Comparison of ENCODE assay signal across 9 cellular contexts in genomic region chr5:10351882-10352395, GRCh38. TPM values are rescaled to one million over a fixed set of nuclear protein-coding genes. Genes with fewer than 3 reads are reported as not detected.
A peak's percentile ranks its signal among the peaks of the same experiment; 100 is the strongest.
DNase-seq lines count a peak whose midpoint lies in the region; ATAC-seq, FAIRE-seq and TF ChIP-seq lines count a peak whose summit lies in the region.
"Had no signal": no experiment of that assay in that cellular context is flagged by ENCODE, and none has a peak within 500 bp of the region (broad histone marks: within the 10 kb centered on the region; RNA-seq: fewer than 3 reads in every experiment).

No MANE protein-coding gene starts in this region.

- TF ChIP-seq CTCF in A549 (IDR thresholded peaks at IDR 0.05) (no peak), mesothelial cell of epicardium (IDR thresholded peaks at IDR 0.05; ENCODE audit: unreplicated experiment) (no peak), foreskin fibroblast (IDR thresholded peaks at IDR 0.05; ENCODE audit: low read depth, low read length) (no peak)

- H3K4me3 ChIP-seq in A549 (no peak overlapping the region), GM23248 (peak overlapping the region; percentile 96; the same call in 1 of the 2 replicates), foreskin fibroblast (ENCODE audit: low read depth in 1 of 2, low read length in 2 of 2) (peak overlapping the region in 1 of 2 donors; percentile 77)

- WGBS in A549 (ENCODE audit: missing lambda C conversion rate) = 91% methylated on average over 12 of the region's 12 CpGs
- 80 to 84% methylated on average over 12 of the region's 12 CpGs for WGBS in GM23248 (ENCODE audit: low coverage in 1 of 2, low lambda C conversion rate in 2 of 2, missing lambda C conversion rate in 2 of 2), 2 experiments

- no peak for TF ChIP-seq RAD21 in A549 (conservative IDR thresholded peaks at IDR 0.05 in 1 of 2, IDR thresholded peaks at IDR 0.05 in 1 of 2)

- H3K27ac ChIP-seq in A549 = no peak overlapping the region
- peak overlapping the region; percentile 93 for H3K27ac ChIP-seq in GM23248

- H3F3A ChIP-seq in GM23248 (ENCODE audit: insufficient read depth) = peaks cover 25% of the 10 kb centered on the region

- peak overlapping the region; percentile 91 for H3K4me3 Mint-ChIP-seq in activated naive CD8-positive, alpha-beta T cell treated with anti-CD3 and anti-CD28 coated beads for 36 hours
- H3K4me3 Mint-ChIP-seq in mesothelial cell of epicardium = peak overlapping the region; percentile 87

- H2AFZ ChIP-seq in GM23248 = no peak overlapping the region

- H4K20me1 ChIP-seq in GM23248 (ENCODE audit: insufficient read depth) = peaks cover 6% of the 10 kb centered on the region; the same call in 1 of the 2 replicates

- POLR2A ChIA-PET in A549 (lab: Yijun Ruan, JAX) = no interaction called here

- DNase-seq in A549 (ENCODE audit: low read depth in 1 of 2, low spot score in 1 of 2) (no peak), GM23248 (no peak), mesothelial cell of epicardium (ENCODE audit: low spot score in 2 of 2, unreplicated experiment in 2 of 2) (no peak), foreskin fibroblast (no peak), 8988T (no peak), D341Med (ENCODE audit: low spot score) (no peak)
- DNase-seq in activated naive CD8-positive, alpha-beta T cell treated with anti-CD3 and anti-CD28 coated beads for 36 hours = no peak
- DNase-seq: NCI-H774 had no signal

- H3K9me3 ChIP-seq in A549 (no peaks in the 10 kb centered on the region), GM23248 (ENCODE audit: low read depth) (no peaks in the 10 kb centered on the region)

- no peak for TF ChIP-seq EP300 in A549 (IDR thresholded peaks at IDR 0.05)

- no peaks in the 10 kb centered on the region for H3K27me3 ChIP-seq in GM23248 (replicated peaks; ENCODE audit: insufficient read depth)

- H3K4me1 ChIP-seq in A549 (peaks cover 17% of the 10 kb centered on the region; the same call in 2 of the 3 replicates), GM23248 (ENCODE audit: insufficient read depth) (peaks cover 21% of the 10 kb centered on the region)

- TF ChIP-seq POLR2A in A549 (IDR thresholded peaks at IDR 0.05; ENCODE audit: low read length) = no peak

- H3K36me3 Mint-ChIP-seq in activated naive CD8-positive, alpha-beta T cell treated with anti-CD3 and anti-CD28 coated beads for 36 hours = peaks cover 7% of the 10 kb centered on the region
- H3K36me3 Mint-ChIP-seq in mesothelial cell of epicardium = no peaks in the 10 kb centered on the region

- no peaks in the 10 kb centered on the region for H3K9me3 Mint-ChIP-seq in activated naive CD8-positive, alpha-beta T cell treated with anti-CD3 and anti-CD28 coated beads for 36 hours
- no peaks in the 10 kb centered on the region for H3K9me3 Mint-ChIP-seq in mesothelial cell of epicardium

- no peak for FAIRE-seq in A549 (lab: Jason Lieb, UNC)

- no peak overlapping the region; the same call in 1 of the 2 replicates for H3K9ac ChIP-seq in GM23248

- H3K27ac Mint-ChIP-seq in activated naive CD8-positive, alpha-beta T cell treated with anti-CD3 and anti-CD28 coated beads for 36 hours = peak overlapping the region; percentile 97
- peak overlapping the region; percentile 99 for H3K27ac Mint-ChIP-seq in mesothelial cell of epicardium

- peaks cover 23% of the 10 kb centered on the region for H3K4me1 Mint-ChIP-seq in activated naive CD8-positive, alpha-beta T cell treated with anti-CD3 and anti-CD28 coated beads for 36 hours
- H3K4me1 Mint-ChIP-seq in mesothelial cell of epicardium = peaks cover 29% of the 10 kb centered on the region

- H3K9me2 ChIP-seq in GM23248 (ENCODE audit: insufficient read depth) = no peaks in the 10 kb centered on the region

- H3K4me2 ChIP-seq in A549 (peak overlapping the region; percentile 94), GM23248 (ENCODE audit: unreplicated experiment) (no peak overlapping the region)

- CTCF ChIA-PET in A549 (lab: Yijun Ruan, JAX) = no interaction called here

- ATAC-seq in A549 (no peak), GM21528 (IDR thresholded peaks at IDR 0.05; ENCODE audit: low FRiP score, unreplicated experiment) (no peak)

- no peaks in the 10 kb centered on the region for H3K27me3 Mint-ChIP-seq in activated naive CD8-positive, alpha-beta T cell treated with anti-CD3 and anti-CD28 coated beads for 36 hours
- H3K27me3 Mint-ChIP-seq in mesothelial cell of epicardium (ENCODE audit: low read depth) = no peaks in the 10 kb centered on the region

- in situ Hi-C loops in GM23248 (cut with MboI) = no loop called here

- peaks cover 35% of the 10 kb centered on the region for H3K79me2 ChIP-seq in GM23248 (ENCODE audit: insufficient read depth)

- H3K36me3 ChIP-seq in GM23248 (ENCODE audit: low read depth) = no peaks in the 10 kb centered on the region

TF ChIP-seq in A549, 52 proteins besides CTCF, POLR2A, EP300 and RAD21:
- TF ChIP-seq FOXS1 (CRISPR knock-in tag; IDR thresholded peaks at IDR 0.05) = no peak
- no peak for TF ChIP-seq REST (IDR thresholded peaks at IDR 0.05)
- TF ChIP-seq PBX3 (IDR thresholded peaks at IDR 0.05) = no peak
- no peak for TF ChIP-seq CBX8 (IDR thresholded peaks at IDR 0.05)
- no peak for TF ChIP-seq RNF2 (IDR thresholded peaks at IDR 0.05; ENCODE audit: borderline replicate concordance, low read depth)
- no peak for TF ChIP-seq CBX2 (IDR thresholded peaks at IDR 0.05; ENCODE audit: borderline replicate concordance, low read depth)
- TF ChIP-seq NPAS2 (CRISPR knock-in tag; IDR thresholded peaks at IDR 0.05; ENCODE audit: borderline replicate concordance) = no peak

RNA-seq across cellular contexts. Expression of gene MARCHF6, which starts 1.6 kb away (rescaled TPM):
- polyA plus RNA-seq in A549 (2011; rRNA removed) (104 and 119 TPM in 2 replicates), A549 (2017; fragmentation: RNase III; extraction: RNeasy Plus Mini Kit Qiagen cat#74134 plus additional on column Dnase treatment) (47.5 to 50.4 TPM (median 48.7 TPM) in 3 replicates), GM23248 (2016; fragmentation: Nextera tagmentation; extraction: Ambion mirVana) (97.5 and 105 TPM in 2 replicates)
- 26.3 and 32.0 TPM in 2 replicates for polyA plus RNA-seq in A549 (2012; cell fraction: cytosol; rRNA removed)
- polyA plus RNA-seq in A549 (2012; cell fraction: nucleus; rRNA removed) = 68.6 and 128 TPM in 2 replicates
- 263 and 267 TPM in 2 replicates for polyA minus RNA-seq in A549 (2011; rRNA and poly(A)+ RNA removed)
- 44.9 and 56.4 TPM in 2 replicates for total RNA-seq in GM23248 (2014; rRNA removed; shearing (Covaris generic))
- 10 to 100 TPM; 82.7 to 86.1 TPM for total RNA-seq in activated naive CD8-positive, alpha-beta T cell treated with anti-CD3 and anti-CD28 coated beads for 36 hours
- total RNA-seq in mesothelial cell of epicardium = 267 to 273 TPM (median 272 TPM) in 3 replicates

RNA-seq across cellular contexts. Expression of gene CMBL, which starts 44.2 kb away (rescaled TPM):
- polyA plus RNA-seq in A549 (2011; rRNA removed) = 23.5 and 23.6 TPM in 2 replicates
- polyA plus RNA-seq in A549 (2012; cell fraction: cytosol; rRNA removed) = 24.9 and 33.1 TPM in 2 replicates
- polyA plus RNA-seq in A549 (2012; cell fraction: nucleus; rRNA removed) = 21.0 and 22.2 TPM in 2 replicates
- 32.6 to 35.7 TPM (median 33.8 TPM) in 3 replicates for polyA plus RNA-seq in A549 (2017; fragmentation: RNase III; extraction: RNeasy Plus Mini Kit Qiagen cat#74134 plus additional on column Dnase treatment)
- polyA minus RNA-seq in A549 (2011; rRNA and poly(A)+ RNA removed) = 20.4 and 21.6 TPM in 2 replicates
- 4.0 and 4.2 TPM in 2 replicates for total RNA-seq in GM23248 (2014; rRNA removed; shearing (Covaris generic))
- 14.6 and 16.0 TPM in 2 replicates for polyA plus RNA-seq in GM23248 (2016; fragmentation: Nextera tagmentation; extraction: Ambion mirVana)
- 1 to 10 TPM; 2.4 to 2.9 TPM for total RNA-seq in activated naive CD8-positive, alpha-beta T cell treated with anti-CD3 and anti-CD28 coated beads for 36 hours
- total RNA-seq in mesothelial cell of epicardium = 22.5 to 26.4 TPM (median 24.8 TPM) in 3 replicates
